Comparison of ENCODE assay signal across 20 cellular contexts in genomic region chr11:61148016-61148640, GRCh38. TPM values are rescaled to one million over a fixed set of nuclear protein-coding genes. Genes with fewer than 3 reads are reported as not detected.
DNase-seq lines count a peak whose midpoint lies in the region; ATAC-seq and TF ChIP-seq lines count a peak whose summit lies in the region.
"Had no signal": no experiment of that assay in that cellular context is flagged by ENCODE, and none has a peak within 500 bp of the region (broad histone marks: within the 10 kb centered on the region; RNA-seq: fewer than 3 reads in every experiment).

No MANE protein-coding gene starts in this region.

- H3K27me3 ChIP-seq in lower lobe of right lung (ENCODE audit: low read depth) (no peaks in the 10 kb centered on the region), stomach (no peaks in the 10 kb centered on the region), thyroid gland (no peaks in the 10 kb centered on the region)
- H3K27me3 ChIP-seq: right atrium auricular region, suprapubic skin had no signal

- H3K9me3 ChIP-seq in lower lobe of right lung (no peaks in the 10 kb centered on the region), stomach (no peaks in the 10 kb centered on the region), thyroid gland (no peaks in the 10 kb centered on the region)
- H3K9me3 ChIP-seq: right atrium auricular region, suprapubic skin had no signal

- TF ChIP-seq POLR2A in stomach (IDR thresholded peaks at IDR 0.05) (no peak), thyroid gland (IDR thresholded peaks at IDR 0.05) (no peak)

- TF ChIP-seq CTCF in lower lobe of right lung (IDR thresholded peaks at IDR 0.05) = no peak
- TF ChIP-seq CTCF in stomach (IDR thresholded peaks at IDR 0.05) = no peak
- no peak for TF ChIP-seq CTCF in thyroid gland (IDR thresholded peaks at IDR 0.05)

- TF ChIP-seq EP300 in stomach (IDR thresholded peaks at IDR 0.05) = no peak

- H3K27ac ChIP-seq in lower lobe of right lung = no peak overlapping the region
- H3K27ac ChIP-seq in stomach = peak overlapping the region; percentile 4 to 88 (median 79)
- H3K27ac ChIP-seq in thyroid gland = no peak overlapping the region
- H3K27ac ChIP-seq: 22Rv1, right atrium auricular region, suprapubic skin had no signal

- peaks cover 7% of the 10 kb centered on the region for H3K36me3 ChIP-seq in lower lobe of right lung
- peaks cover 0 to 7% (median 0%) of the 10 kb centered on the region in 4 donors for H3K36me3 ChIP-seq in stomach
- H3K36me3 ChIP-seq in thyroid gland = no peaks in the 10 kb centered on the region
- H3K36me3 ChIP-seq: right atrium auricular region, suprapubic skin had no signal

- WGBS in stomach, 5 donors = 31 to 50% (median 34%) methylated on average over 10 of the region's 10 CpGs
- 74 to 82% methylated on average over 10 of the region's 10 CpGs for WGBS in thyroid gland, 2 donors

- ATAC-seq in lower lobe of right lung (no peak), HG03095 (IDR thresholded peaks at IDR 0.05; ENCODE audit: unreplicated experiment) (no peak)
- ATAC-seq: natural killer cell, T-cell had no signal

- intact Hi-C loops in lower lobe of right lung (cut with DNase I) (no loop called here), stomach (cut with DNase I; ENCODE audit: low total_unique reads) (no loop called here), thyroid gland (cut with DNase I) (no loop called here)

- H3K4me3 ChIP-seq in lower lobe of right lung (no peak overlapping the region), stomach (no peak overlapping the region), thyroid gland (replicated peaks in 1 of 3) (no peak overlapping the region)
- H3K4me3 ChIP-seq: right atrium auricular region, suprapubic skin had no signal

- DNase-seq in DMS53 (lab: John Stamatoyannopoulos, UW) = peak; percentile 55
- no peak for DNase-seq in DMS53 treated with DMSO at 0.1 percent for 48 hours (lab: John Stamatoyannopoulos, UW; ENCODE audit: unreplicated experiment)
- peak; percentile 58 for DNase-seq in NCI-H69 (lab: John Stamatoyannopoulos, UW)
- peak; percentile 22 for DNase-seq in lower lobe of right lung
- no peak for DNase-seq in stomach
- no peak for DNase-seq in thyroid gland
- DNase-seq in stimulated activated naive CD4-positive, alpha-beta T cell (lab: John Stamatoyannopoulos, UW) = no peak
- DNase-seq: activated CD8-positive, alpha-beta memory T cell treated with anti-CD3 and anti-CD28 coated beads for 24 hours; amniotic stem cell; C1 segment of cervical spinal cord; natural killer cell; NCI-H82; T-cell had no signal

- H3K4me1 ChIP-seq in lower lobe of right lung = peaks cover 70% of the 10 kb centered on the region
- peaks cover 68 to 93% (median 76%) of the 10 kb centered on the region in 4 donors for H3K4me1 ChIP-seq in stomach
- H3K4me1 ChIP-seq in thyroid gland = peaks cover 28 to 45% of the 10 kb centered on the region in 2 donors

RNA-seq across cellular contexts. Expression of gene VPS37C, which starts 13.1 kb away (rescaled TPM):
- total RNA-seq in lower lobe of right lung (39.7 TPM), stomach (10 to 100 TPM in 4 of 5 donors, 1 to 10 TPM in 1; 6.4 to 53.6 (median 37.1) TPM), thyroid gland (10 to 100 TPM; 13.0 to 18.2 (median 15.9) TPM)
- 10 to 100 TPM; 13.8 to 28.4 (median 26.9) TPM for polyA plus RNA-seq in stomach

RNA-seq across cellular contexts. Expression of gene CD5, which starts 45.8 kb away (rescaled TPM):
- total RNA-seq in lower lobe of right lung (3.5 TPM), stomach (10 to 100 TPM in 1 of 5 donors, 1 to 10 TPM in 1, not detected in 3; 1.7 to 14.2 TPM), thyroid gland (under 1 TPM in 3 of 4 donors, not detected in 1; 0.56 to 0.83 (median 0.81) TPM)
- 1 to 10 TPM in 1 of 3 donors, under 1 TPM in 2; 0.53 to 1.1 (median 0.75) TPM for polyA plus RNA-seq in stomach
- total RNA-seq: frontal cortex, H1 had no signal
- polyA plus RNA-seq: H1 had no signal

RNA-seq across cellular contexts. Expression of gene PGA3, which starts 55.2 kb away (rescaled TPM):
- total RNA-seq in lower lobe of right lung (1.3 TPM), stomach (over 10,000 TPM in 2 of 5 donors, 1,000 to 10,000 TPM in 1, 100 to 1,000 TPM in 2; 367 to 55,790 (median 1,114) TPM), thyroid gland (1 to 10 TPM in 2 of 4 donors, not detected in 2; 4.3 to 7.9 TPM)
- polyA plus RNA-seq in stomach = over 10,000 TPM; 23,067 to 73,485 (median 39,030) TPM
- total RNA-seq: activated T-helper 2 cell treated with anti-CD3 and anti-CD28 coated beads, Interferon-gamma antibody, Interleukin-2, Interleukin-4, amounts not matched to agents 10 μg/mL and 5 μg/mL and 100 μg/mL, durations not matched to agents 14 hours and 24 hours and 36 hours; frontal cortex; H1; natural killer cell; T-cell had no signal
- polyA plus RNA-seq: H1 had no signal

Comparison
In these comparisons a context has a peak if more than half of its experiments do, and no peak if none do; other contexts are left out.
1. DNase-seq: peak in DMS53 (single experiment), NCI-H69 (single experiment) and lower lobe of right lung (single experiment); none in DMS53 treated with DMSO at 0.1 percent for 48 hours (single experiment), stomach (single experiment), thyroid gland (0 of 2) and stimulated activated naive CD4-positive, alpha-beta T cell (0 of 6).
2. H3K27ac ChIP-seq: peak in stomach (5 of 5); none in lower lobe of right lung (single experiment) and thyroid gland (0 of 3).
3. RNA of gene PGA3, which starts 55.2 kb away (total RNA-seq): 367 to 55,790 TPM in stomach; 4.3 to 7.9 TPM in thyroid gland and 1.3 TPM in lower lobe of right lung (single experiment); every median in the first group is over 10 times any median in the second.